Comparison of ENCODE assay signal across 10 cellular contexts in the genomic region with DNA sequence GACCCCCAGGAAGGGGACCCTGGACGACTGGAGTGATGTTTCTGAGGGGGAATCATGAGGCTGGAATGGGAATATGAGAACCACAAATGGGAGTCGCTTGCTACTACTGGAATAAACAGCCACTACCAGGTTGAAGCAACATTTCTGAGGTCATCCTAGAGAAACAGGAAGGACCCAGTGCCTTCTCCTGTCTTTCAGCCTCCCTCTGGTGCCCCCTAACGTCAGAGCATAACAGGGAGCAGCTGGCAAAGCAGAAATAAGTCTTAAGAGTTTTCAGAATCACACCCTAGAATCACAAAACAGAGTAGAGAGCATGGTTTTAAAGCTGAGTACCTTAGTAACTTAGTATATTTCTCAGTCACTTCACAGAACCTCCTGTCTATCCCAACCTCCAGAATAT.
DNase-seq lines count a peak whose midpoint lies in the region; ATAC-seq and TF ChIP-seq lines count a peak whose summit lies in the region.
"Had no signal": no experiment of that assay in that cellular context is flagged by ENCODE, and none has a peak within 500 bp of the region (broad histone marks: within the 10 kb centered on the region; RNA-seq: fewer than 3 reads in every experiment).

No MANE protein-coding gene starts in this region.

- intact Hi-C loops in Caco-2 (cut with micrococcal nuclease; ENCODE audit: unreplicated experiment), result loop anchor here (1.0 to 10.0 kb wide), 9 partner anchors 294 to 972 kb away; no protein-coding TSS in a partner anchor

- TF ChIP-seq CTCF in Caco-2 (IDR thresholded peaks at IDR 0.05; ENCODE audit: insufficient read depth in 1 of 2, low read depth in 1 of 2, low read length in 1 of 2, severe bottlenecking in 1 of 2, unreplicated experiment in 1 of 2) (peak; percentile 76 to 85), Peyer's patch (IDR thresholded peaks at IDR 0.05) (peak in 4 of 6 experiments; percentile 21 to 65 (median 55)), tibial nerve (IDR thresholded peaks at IDR 0.05) (no peak)

- no peak overlapping the region for H3K4me3 Mint-ChIP-seq in Caco-2 (ENCODE audit: unreplicated experiment)
- H3K4me3 Mint-ChIP-seq: T-helper 1 cell treated with Interleukin-12 subunit alpha and Interleukin-12 subunit beta and Interleukin-4 antibody, amounts not matched to agents 30 μg/mL and 1 μg/mL, for 36 hours had no signal

- H3K4me3 ChIP-seq in Caco-2 (ENCODE audit: low read depth, low read length), result no peak overlapping the region
- no peak overlapping the region for H3K4me3 ChIP-seq in Peyer's patch
- H3K4me3 ChIP-seq in tibial nerve, result no peak overlapping the region

- H3K36me3 ChIP-seq in Caco-2 (ENCODE audit: control insufficient read depth, insufficient read depth, low read length) (no peaks in the 10 kb centered on the region), Peyer's patch (no peaks in the 10 kb centered on the region), tibial nerve (no peaks in the 10 kb centered on the region)

- TF ChIP-seq POLR2A in Peyer's patch (IDR thresholded peaks at IDR 0.05) (no peak), tibial nerve (IDR thresholded peaks at IDR 0.05) (no peak)

- H3K4me1 ChIP-seq in Caco-2 (0 out of 2 replicates have a peak, but pooled peaks cover 3% of the 10 kb centered on the region), Peyer's patch (no peaks in the 10 kb centered on the region), tibial nerve (no peaks in the 10 kb centered on the region)
- H3K4me1 ChIP-seq: parathyroid adenoma had no signal

- H3K27ac ChIP-seq in Peyer's patch (no peak overlapping the region), tibial nerve (no peak overlapping the region)
- H3K27ac ChIP-seq: parathyroid adenoma had no signal

- no peaks in the 10 kb centered on the region for H3K4me1 Mint-ChIP-seq in Caco-2 (ENCODE audit: low read depth, unreplicated experiment)

- DNase-seq in Caco-2 (peak; percentile 79 to 85), Peyer's patch (peak in 2 of 3 donors; percentile 51 to 72), germinal center (ENCODE audit: low spot score) (peak; percentile 2), tibial nerve (ENCODE audit: low spot score in 2 of 2) (no peak), NCI-H128 (lab: John Stamatoyannopoulos, UW; ENCODE audit: unreplicated experiment) (no peak)

- no TSS peak for BruUV-seq in Caco-2 (replicated peaks; lab: Mats Ljungman, UMichigan)

- H3K27me3 ChIP-seq in Caco-2 (replicated peaks; ENCODE audit: control insufficient read depth, insufficient read depth, low read length), result no peaks in the 10 kb centered on the region
- H3K27me3 ChIP-seq in Peyer's patch, result no peaks in the 10 kb centered on the region
- H3K27me3 ChIP-seq in tibial nerve, result no peaks in the 10 kb centered on the region

- POLR2A ChIA-PET in Caco-2 (lab: Charles Lee), result no interaction called here

- no peaks in the 10 kb centered on the region for H3K9me3 Mint-ChIP-seq in Caco-2 (ENCODE audit: unreplicated experiment)
- H3K9me3 Mint-ChIP-seq: T-helper 1 cell treated with Interleukin-12 subunit alpha and Interleukin-12 subunit beta and Interleukin-4 antibody, amounts not matched to agents 30 μg/mL and 1 μg/mL, for 36 hours had no signal

- H3K27ac Mint-ChIP-seq in Caco-2 (ENCODE audit: unreplicated experiment), result no peak overlapping the region
- H3K27ac Mint-ChIP-seq: T-helper 1 cell treated with Interleukin-12 subunit alpha and Interleukin-12 subunit beta and Interleukin-4 antibody, amounts not matched to agents 30 μg/mL and 1 μg/mL, for 36 hours had no signal

- CTCF ChIA-PET in Caco-2 (lab: Charles Lee), result interaction anchor here (0.6 to 1.5 kb wide), 3 partner anchors 144 to 359 kb away, joined by 3 to 4 read pairs (median 3); no protein-coding TSS in a partner anchor

- WGBS in tibial nerve, 2 donors, result 5 to 15% methylated on average over 3 of the region's 3 CpGs

- H3K9me3 ChIP-seq in Caco-2, result no peaks in the 10 kb centered on the region
- H3K9me3 ChIP-seq in Peyer's patch, result no peaks in the 10 kb centered on the region
- no peaks in the 10 kb centered on the region for H3K9me3 ChIP-seq in tibial nerve

- peak; percentile 89 for ATAC-seq in GM18868 (IDR thresholded peaks at IDR 0.05; ENCODE audit: unreplicated experiment)
- ATAC-seq in HG03175 (IDR thresholded peaks at IDR 0.05; ENCODE audit: unreplicated experiment), result peak; percentile 81
- no peak for ATAC-seq in activated CD4-positive, CD25-positive, alpha-beta regulatory T cell treated with anti-CD3 and anti-CD28 coated beads, Interleukin-2, amount 50 U/mL, for 24 hours

- TF ChIP-seq EP300 in tibial nerve (IDR thresholded peaks at IDR 0.05), result no peak

- no peaks in the 10 kb centered on the region for H3K36me3 Mint-ChIP-seq in Caco-2 (ENCODE audit: insufficient read depth, unreplicated experiment)

- no peaks in the 10 kb centered on the region for H3K27me3 Mint-ChIP-seq in Caco-2 (ENCODE audit: insufficient read depth, unreplicated experiment)

Comparison
In these comparisons a context has a peak if more than half of its experiments do, and no peak if none do; other contexts are left out.
1. DNase-seq: peak in Caco-2 (2 of 2), Peyer's patch (2 of 3) and germinal center (single experiment); none in tibial nerve (0 of 2) and NCI-H128 (single experiment).
2. CTCF ChIP-seq: peak in Caco-2 (2 of 2) and Peyer's patch (4 of 6); none in tibial nerve (0 of 5).
3. ATAC-seq: peak in GM18868 (single experiment) and HG03175 (single experiment); none in activated CD4-positive, CD25-positive, alpha-beta regulatory T cell treated with anti-CD3 and anti-CD28 coated beads, Interleukin-2, amount 50 U/mL, for 24 hours (0 of 2).